In the genomic region with DNA sequence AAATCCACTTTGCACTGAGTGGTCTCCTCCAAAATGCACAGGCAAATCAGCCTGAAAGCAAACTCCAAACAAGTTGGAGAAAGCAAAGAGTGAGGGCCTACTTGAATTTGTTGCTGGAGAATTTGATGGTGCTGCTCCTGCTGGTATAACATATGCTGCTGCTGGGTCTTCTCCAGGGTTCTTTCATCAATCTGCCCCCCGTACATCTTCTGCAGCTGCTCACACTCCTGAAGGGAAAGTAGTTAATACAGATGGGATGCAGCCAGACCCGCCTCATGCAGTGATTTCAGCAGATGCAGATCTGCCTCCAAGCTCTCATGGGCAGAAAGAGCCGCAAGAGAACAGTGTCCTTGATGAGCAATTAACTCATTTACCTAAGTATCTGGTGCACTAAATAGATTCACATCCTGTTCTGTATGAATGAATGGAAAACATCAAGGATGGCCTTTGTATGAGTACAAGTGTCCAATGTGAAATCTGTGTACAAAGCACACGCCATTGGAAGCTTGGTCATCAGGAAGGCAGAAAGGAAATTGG, we compare ENCODE assay signal across 19 cellular contexts. TPM values are rescaled to one million over a fixed set of nuclear protein-coding genes. Genes with fewer than 3 reads are reported as not detected.
A peak's percentile ranks its signal among the peaks of the same experiment; 100 is the strongest.
DNase-seq lines count a peak whose midpoint lies in the region; ATAC-seq and TF ChIP-seq lines count a peak whose summit lies in the region.
"Had no signal": no experiment of that assay in that cellular context is flagged by ENCODE, and none has a peak within 500 bp of the region (broad histone marks: within the 10 kb centered on the region; RNA-seq: fewer than 3 reads in every experiment).

No MANE protein-coding gene starts in this region.

- peaks cover 61% of the 10 kb centered on the region for H3K36me3 Mint-ChIP-seq in nephron progenitor cell (ENCODE audit: low read depth)

- H3K36me3 ChIP-seq in ACC112 (ENCODE audit: insufficient read depth, low read length), result peaks cover 26% of the 10 kb centered on the region
- H3K36me3 ChIP-seq in RWPE2 (ENCODE audit: low read depth), result peaks cover 26% of the 10 kb centered on the region
- H3K36me3 ChIP-seq in esophagus squamous epithelium, result peaks cover 9 to 100% (median 19%) of the 10 kb centered on the region in 3 donors

- H3K27ac Mint-ChIP-seq in nephron progenitor cell, result peak overlapping the region; percentile 46
- H3K27ac Mint-ChIP-seq: CD8-positive, alpha-beta T cell had no signal

- H3K4me3 ChIP-seq in ACC112 (ENCODE audit: low read depth, low read length) (no peak overlapping the region), RWPE2 (ENCODE audit: severe bottlenecking) (no peak overlapping the region), esophagus squamous epithelium (no peak overlapping the region)
- H3K4me3 ChIP-seq: A549; BLaER1 treated with 17β-estradiol and CSF1 and Interleukin-3, amounts not matched to agents 10 nM and 100 nM had no signal

- intact Hi-C loops in esophagus squamous epithelium (cut with DNase I), result no loop called here

- no peak for TF ChIP-seq POLR2A in esophagus squamous epithelium (IDR thresholded peaks at IDR 0.05)

- TF ChIP-seq CTCF in RWPE2 (IDR thresholded peaks at IDR 0.05; ENCODE audit: poor library complexity, severe bottlenecking) (no peak), nephron progenitor cell (IDR thresholded peaks at IDR 0.05) (no peak), esophagus squamous epithelium (IDR thresholded peaks at IDR 0.05) (no peak)

- no peaks in the 10 kb centered on the region for H3K4me1 Mint-ChIP-seq in nephron progenitor cell

- no peaks in the 10 kb centered on the region for H3K27me3 Mint-ChIP-seq in nephron progenitor cell (ENCODE audit: low read depth, poor library complexity)

- H3K4me3 Mint-ChIP-seq in nephron progenitor cell, result no peak overlapping the region
- H3K4me3 Mint-ChIP-seq: CD8-positive, alpha-beta T cell had no signal

- H3K79me2 ChIP-seq in ACC112 (ENCODE audit: control insufficient read depth, insufficient read depth, low read length, unreplicated experiment), result no peaks in the 10 kb centered on the region

- no peaks in the 10 kb centered on the region for H3K9me3 Mint-ChIP-seq in nephron progenitor cell
- H3K9me3 Mint-ChIP-seq: CD8-positive, alpha-beta T cell had no signal

- H2AFZ ChIP-seq in ACC112 (ENCODE audit: low read length, unreplicated experiment), result no peak overlapping the region

- H3K9me3 ChIP-seq in RWPE2 (ENCODE audit: severe bottlenecking) (no peaks in the 10 kb centered on the region), esophagus squamous epithelium (no peaks in the 10 kb centered on the region)
- H3K9me3 ChIP-seq: A549; BLaER1 treated with 17β-estradiol and CSF1 and Interleukin-3, amounts not matched to agents 10 nM and 100 nM had no signal

- H3K4me1 ChIP-seq in ACC112 (ENCODE audit: control insufficient read depth, insufficient read depth, low read length, unreplicated experiment) (peaks cover 13% of the 10 kb centered on the region), RWPE2 (ENCODE audit: insufficient read depth, poor library complexity, severe bottlenecking) (peaks cover 7% of the 10 kb centered on the region), esophagus squamous epithelium (no peaks in the 10 kb centered on the region)
- H3K4me1 ChIP-seq: A549 had no signal

- 59 to 70% methylated on average over 4 of the region's 4 CpGs for WGBS in esophagus squamous epithelium, 2 donors

- DNase-seq in G401 (ENCODE audit: low spot score) (peak; percentile 54), RWPE2 (ENCODE audit: low spot score) (no peak), nephron progenitor cell (no peak), NOMO-1 treated with DMSO at 0.1 percent for 48 hours (lab: John Stamatoyannopoulos, UW; ENCODE audit: unreplicated experiment) (no peak), esophagus squamous epithelium (lab: John Stamatoyannopoulos, UW) (no peak)
- DNase-seq in stimulated activated CD4-positive, alpha-beta T cell treated with anti-CD3 and anti-CD28 coated beads, Interleukin-4, amount 100 ng/mL, for 4 hours, result no peak
- DNase-seq: CD8-positive, alpha-beta T cell; DMS79; KG1; NCI-H1105 treated with DMSO at 0.1 percent for 48 hours; NCI-H1694; SHP77 treated with DMSO at 0.1 percent for 48 hours had no signal

- ATAC-seq in RWPE2 (ENCODE audit: low read depth), result no peak
- ATAC-seq in GM19351 (IDR thresholded peaks at IDR 0.05; ENCODE audit: unreplicated experiment), result no peak
- ATAC-seq: A549; CD8-positive, alpha-beta T cell; HepG2 had no signal

- H3K27me3 ChIP-seq in ACC112 (ENCODE audit: insufficient read depth, low read length) (no peaks in the 10 kb centered on the region), RWPE2 (ENCODE audit: insufficient read depth, poor library complexity, severe bottlenecking) (no peaks in the 10 kb centered on the region), esophagus squamous epithelium (no peaks in the 10 kb centered on the region)
- H3K27me3 ChIP-seq: BLaER1 treated with 17β-estradiol and CSF1 and Interleukin-3, amounts not matched to agents 10 nM and 100 nM had no signal

- H3K27ac ChIP-seq in ACC112 (ENCODE audit: low read depth, low read length) (peak overlapping the region; percentile 37; the same call in 1 of the 2 replicates), RWPE2 (ENCODE audit: poor library complexity, severe bottlenecking) (peak overlapping the region; percentile 54), esophagus squamous epithelium (no peak overlapping the region)
- H3K27ac ChIP-seq: A549; BLaER1 treated with 17β-estradiol and CSF1 and Interleukin-3, amounts not matched to agents 10 nM and 100 nM had no signal

- in situ Hi-C loops in G401 (cut with HindIII; ENCODE audit: low sequenced_read_pairs), result no loop called here

RNA-seq across cellular contexts. Expression of a gene that starts 24.7 kb away (rescaled TPM):
- total RNA-seq in G401 (2014; rRNA removed; shearing (Covaris generic)), result not detected in 2 replicates
- total RNA-seq in esophagus squamous epithelium, result not detected

RNA-seq across cellular contexts. Expression of a gene that starts 32.5 kb away (rescaled TPM):
- total RNA-seq in G401 (2014; rRNA removed; shearing (Covaris generic)), result not detected in 2 replicates
- not detected for total RNA-seq in esophagus squamous epithelium
- total RNA-seq: CD8-positive, alpha-beta T cell; H4; RPMI7951 had no signal

RNA-seq across cellular contexts. Expression of a gene that starts 39.1 kb away (rescaled TPM):
- total RNA-seq in G401 (2014; rRNA removed; shearing (Covaris generic)), result not detected in 2 replicates
- total RNA-seq in esophagus squamous epithelium, result not detected
- total RNA-seq: CD8-positive, alpha-beta T cell; H4; RPMI7951 had no signal

Comparison
In these comparisons a context has a peak if more than half of its experiments do, and no peak if none do; other contexts are left out.
1. H3K27ac ChIP-seq: peak in ACC112 (single experiment) and RWPE2 (single experiment); none in esophagus squamous epithelium (0 of 4).